In genomic region chr17:50977487-50978159, GRCh38 we compare ENCODE assay signal across 1 cellular context.
A peak's percentile ranks its signal among the peaks of the same experiment; 100 is the strongest.
TF ChIP-seq lines count a peak whose summit lies in the region.

No MANE protein-coding gene starts in this region.

TF ChIP-seq in HepG2, 621 proteins besides CTCF, POLR2A, EP300 and RAD21 (continued from another document and continues in another):
- TF ChIP-seq ATF2 (CRISPR knock-in tag; IDR thresholded peaks at IDR 0.05) (peak; percentile 51; the same call in 1 of the 2 replicates), ATRX (CRISPR knock-in tag; IDR thresholded peaks at IDR 0.05; ENCODE audit: borderline replicate concordance) (no peak), ZNF761 (CRISPR knock-in tag; conservative IDR thresholded peaks at IDR 0.05) (0 out of 2 replicates have a peak, but pooled peaks have one; percentile 49), RARA (CRISPR knock-in tag; IDR thresholded peaks at IDR 0.05) (peak; percentile 48), RCOR2 (CRISPR knock-in tag; IDR thresholded peaks at IDR 0.05) (peak; percentile 95), HINFP (CRISPR knock-in tag; IDR thresholded peaks at IDR 0.05; ENCODE audit: low read depth) (peak; percentile 81; the same call in 1 of the 2 replicates), ZFP37 (CRISPR knock-in tag; IDR thresholded peaks at IDR 0.05; ENCODE audit: borderline replicate concordance) (peak; percentile 56; the same call in 1 of the 2 replicates), ZNF841 (CRISPR knock-in tag; IDR thresholded peaks at IDR 0.05; ENCODE audit: borderline replicate concordance) (no peak), GLI4 (CRISPR knock-in tag; IDR thresholded peaks at IDR 0.05; ENCODE audit: borderline replicate concordance) (0 out of 2 replicates have a peak, but pooled peaks have one; percentile 62), CENPT (CRISPR knock-in tag; IDR thresholded peaks at IDR 0.05; ENCODE audit: low read depth) (no peak), MLLT10 (CRISPR knock-in tag; IDR thresholded peaks at IDR 0.05) (no peak), KDM2A (CRISPR knock-in tag; IDR thresholded peaks at IDR 0.05; ENCODE audit: borderline replicate concordance, low read depth) (peak; percentile 44; the same call in 1 of the 2 replicates), ZNF883 (CRISPR knock-in tag; IDR thresholded peaks at IDR 0.05; ENCODE audit: not compliant biosample characterization) (peak; percentile 42), ZBTB38 (CRISPR knock-in tag; IDR thresholded peaks at IDR 0.05) (peak; percentile 82), NBN (conservative IDR thresholded peaks at IDR 0.05) (no peak), PLSCR1 (CRISPR knock-in tag; IDR thresholded peaks at IDR 0.05; ENCODE audit: borderline replicate concordance) (no peak), NCOA2 (CRISPR knock-in tag; IDR thresholded peaks at IDR 0.05) (peak; percentile 83), CEBPG (CRISPR knock-in tag; IDR thresholded peaks at IDR 0.05) (peak; percentile 46), ZSCAN9 (CRISPR knock-in tag; IDR thresholded peaks at IDR 0.05; ENCODE audit: borderline replicate concordance) (peak; percentile 50; the same call in 1 of the 2 replicates), ZNF235 (CRISPR knock-in tag; IDR thresholded peaks at IDR 0.05; ENCODE audit: borderline replicate concordance) (no peak), KAT8 (CRISPR knock-in tag; IDR thresholded peaks at IDR 0.05) (no peak), ZNF274 (CRISPR knock-in tag; IDR thresholded peaks at IDR 0.05) (no peak), ZNF704 (CRISPR knock-in tag; IDR thresholded peaks at IDR 0.05; ENCODE audit: borderline replicate concordance) (no peak), NPAS2 (CRISPR knock-in tag; IDR thresholded peaks at IDR 0.05; ENCODE audit: borderline replicate concordance) (no peak), ZBED4 (CRISPR knock-in tag; IDR thresholded peaks at IDR 0.05; ENCODE audit: borderline replicate concordance) (peak; percentile 7; the same call in 1 of the 2 replicates), IKZF4 (CRISPR knock-in tag; IDR thresholded peaks at IDR 0.05; ENCODE audit: borderline replicate concordance, low read depth, not compliant biosample characterization) (no peak), ZNF230 (CRISPR knock-in tag; IDR thresholded peaks at IDR 0.05) (peak; percentile 61; the same call in 1 of the 2 replicates), GFI1 (CRISPR knock-in tag; IDR thresholded peaks at IDR 0.05; ENCODE audit: borderline replicate concordance) (peak; percentile 63; the same call in 1 of the 2 replicates), ZNF746 (CRISPR knock-in tag; IDR thresholded peaks at IDR 0.05) (no peak), ZNF660 (CRISPR knock-in tag; IDR thresholded peaks at IDR 0.05; ENCODE audit: borderline replicate concordance, low read depth) (no peak), HDAC1 (CRISPR knock-in tag; IDR thresholded peaks at IDR 0.05) (0 out of 2 replicates have a peak, but pooled peaks have one; percentile 47)
- TF ChIP-seq, protein P1, sequence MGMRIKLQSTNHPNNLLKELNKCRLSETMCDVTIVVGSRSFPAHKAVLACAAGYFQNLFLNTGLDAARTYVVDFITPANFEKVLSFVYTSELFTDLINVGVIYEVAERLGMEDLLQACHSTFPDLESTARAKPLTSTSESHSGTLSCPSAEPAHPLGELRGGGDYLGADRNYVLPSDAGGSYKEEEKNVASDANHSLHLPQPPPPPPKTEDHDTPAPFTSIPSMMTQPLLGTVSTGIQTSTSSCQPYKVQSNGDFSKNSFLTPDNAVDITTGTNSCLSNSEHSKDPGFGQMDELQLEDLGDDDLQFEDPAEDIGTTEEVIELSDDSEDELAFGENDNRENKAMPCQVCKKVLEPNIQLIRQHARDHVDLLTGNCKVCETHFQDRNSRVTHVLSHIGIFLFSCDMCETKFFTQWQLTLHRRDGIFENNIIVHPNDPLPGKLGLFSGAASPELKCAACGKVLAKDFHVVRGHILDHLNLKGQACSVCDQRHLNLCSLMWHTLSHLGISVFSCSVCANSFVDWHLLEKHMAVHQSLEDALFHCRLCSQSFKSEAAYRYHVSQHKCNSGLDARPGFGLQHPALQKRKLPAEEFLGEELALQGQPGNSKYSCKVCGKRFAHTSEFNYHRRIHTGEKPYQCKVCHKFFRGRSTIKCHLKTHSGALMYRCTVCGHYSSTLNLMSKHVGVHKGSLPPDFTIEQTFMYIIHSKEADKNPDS (CRISPR knock-in tag; IDR thresholded peaks at IDR 0.05), result no peak
- TF ChIP-seq, protein P2, sequence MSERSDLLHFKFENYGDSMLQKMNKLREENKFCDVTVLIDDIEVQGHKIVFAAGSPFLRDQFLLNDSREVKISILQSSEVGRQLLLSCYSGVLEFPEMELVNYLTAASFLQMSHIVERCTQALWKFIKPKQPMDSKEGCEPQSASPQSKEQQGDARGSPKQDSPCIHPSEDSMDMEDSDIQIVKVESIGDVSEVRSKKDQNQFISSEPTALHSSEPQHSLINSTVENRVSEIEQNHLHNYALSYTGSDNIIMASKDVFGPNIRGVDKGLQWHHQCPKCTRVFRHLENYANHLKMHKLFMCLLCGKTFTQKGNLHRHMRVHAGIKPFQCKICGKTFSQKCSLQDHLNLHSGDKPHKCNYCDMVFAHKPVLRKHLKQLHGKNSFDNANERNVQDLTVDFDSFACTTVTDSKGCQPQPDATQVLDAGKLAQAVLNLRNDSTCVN (CRISPR knock-in tag; IDR thresholded peaks at IDR 0.05; ENCODE audit: borderline replicate concordance), result peak; percentile 30; the same call in 1 of the 2 replicates
- TF ChIP-seq, protein P3, sequence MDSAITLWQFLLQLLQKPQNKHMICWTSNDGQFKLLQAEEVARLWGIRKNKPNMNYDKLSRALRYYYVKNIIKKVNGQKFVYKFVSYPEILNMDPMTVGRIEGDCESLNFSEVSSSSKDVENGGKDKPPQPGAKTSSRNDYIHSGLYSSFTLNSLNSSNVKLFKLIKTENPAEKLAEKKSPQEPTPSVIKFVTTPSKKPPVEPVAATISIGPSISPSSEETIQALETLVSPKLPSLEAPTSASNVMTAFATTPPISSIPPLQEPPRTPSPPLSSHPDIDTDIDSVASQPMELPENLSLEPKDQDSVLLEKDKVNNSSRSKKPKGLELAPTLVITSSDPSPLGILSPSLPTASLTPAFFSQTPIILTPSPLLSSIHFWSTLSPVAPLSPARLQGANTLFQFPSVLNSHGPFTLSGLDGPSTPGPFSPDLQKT (CRISPR knock-in tag; IDR thresholded peaks at IDR 0.05; ENCODE audit: borderline replicate concordance), result no peak
- TF ChIP-seq, protein P4, sequence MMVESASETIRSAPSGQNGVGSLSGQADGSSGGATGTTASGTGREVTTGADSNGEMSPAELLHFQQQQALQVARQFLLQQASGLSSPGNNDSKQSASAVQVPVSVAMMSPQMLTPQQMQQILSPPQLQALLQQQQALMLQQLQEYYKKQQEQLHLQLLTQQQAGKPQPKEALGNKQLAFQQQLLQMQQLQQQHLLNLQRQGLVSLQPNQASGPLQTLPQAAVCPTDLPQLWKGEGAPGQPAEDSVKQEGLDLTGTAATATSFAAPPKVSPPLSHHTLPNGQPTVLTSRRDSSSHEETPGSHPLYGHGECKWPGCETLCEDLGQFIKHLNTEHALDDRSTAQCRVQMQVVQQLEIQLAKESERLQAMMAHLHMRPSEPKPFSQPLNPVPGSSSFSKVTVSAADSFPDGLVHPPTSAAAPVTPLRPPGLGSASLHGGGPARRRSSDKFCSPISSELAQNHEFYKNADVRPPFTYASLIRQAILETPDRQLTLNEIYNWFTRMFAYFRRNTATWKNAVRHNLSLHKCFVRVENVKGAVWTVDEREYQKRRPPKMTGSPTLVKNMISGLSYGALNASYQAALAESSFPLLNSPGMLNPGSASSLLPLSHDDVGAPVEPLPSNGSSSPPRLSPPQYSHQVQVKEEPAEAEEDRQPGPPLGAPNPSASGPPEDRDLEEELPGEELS (CRISPR knock-in tag; IDR thresholded peaks at IDR 0.05), result peak; percentile 89
- TF ChIP-seq, protein P5, sequence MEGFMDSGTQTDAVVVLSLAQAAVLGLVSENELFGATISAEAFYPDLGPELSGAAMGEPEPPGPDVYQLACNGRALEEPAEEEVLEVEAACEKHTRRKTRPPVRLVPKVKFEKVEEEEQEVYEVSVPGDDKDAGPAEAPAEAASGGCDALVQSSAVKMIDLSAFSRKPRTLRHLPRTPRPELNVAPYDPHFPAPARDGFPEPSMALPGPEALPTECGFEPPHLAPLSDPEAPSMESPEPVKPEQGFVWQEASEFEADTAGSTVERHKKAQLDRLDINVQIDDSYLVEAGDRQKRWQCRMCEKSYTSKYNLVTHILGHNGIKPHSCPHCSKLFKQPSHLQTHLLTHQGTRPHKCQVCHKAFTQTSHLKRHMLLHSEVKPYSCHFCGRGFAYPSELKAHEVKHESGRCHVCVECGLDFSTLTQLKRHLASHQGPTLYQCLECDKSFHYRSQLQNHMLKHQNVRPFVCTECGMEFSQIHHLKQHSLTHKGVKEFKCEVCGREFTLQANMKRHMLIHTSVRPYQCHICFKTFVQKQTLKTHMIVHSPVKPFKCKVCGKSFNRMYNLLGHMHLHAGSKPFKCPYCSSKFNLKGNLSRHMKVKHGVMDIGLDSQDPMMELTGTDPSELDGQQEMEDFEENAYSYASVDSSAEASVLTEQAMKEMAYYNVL (CRISPR knock-in tag; IDR thresholded peaks at IDR 0.05; ENCODE audit: borderline replicate concordance), result peak; percentile 60; the same call in 1 of the 2 replicates
- TF ChIP-seq, protein P6, sequence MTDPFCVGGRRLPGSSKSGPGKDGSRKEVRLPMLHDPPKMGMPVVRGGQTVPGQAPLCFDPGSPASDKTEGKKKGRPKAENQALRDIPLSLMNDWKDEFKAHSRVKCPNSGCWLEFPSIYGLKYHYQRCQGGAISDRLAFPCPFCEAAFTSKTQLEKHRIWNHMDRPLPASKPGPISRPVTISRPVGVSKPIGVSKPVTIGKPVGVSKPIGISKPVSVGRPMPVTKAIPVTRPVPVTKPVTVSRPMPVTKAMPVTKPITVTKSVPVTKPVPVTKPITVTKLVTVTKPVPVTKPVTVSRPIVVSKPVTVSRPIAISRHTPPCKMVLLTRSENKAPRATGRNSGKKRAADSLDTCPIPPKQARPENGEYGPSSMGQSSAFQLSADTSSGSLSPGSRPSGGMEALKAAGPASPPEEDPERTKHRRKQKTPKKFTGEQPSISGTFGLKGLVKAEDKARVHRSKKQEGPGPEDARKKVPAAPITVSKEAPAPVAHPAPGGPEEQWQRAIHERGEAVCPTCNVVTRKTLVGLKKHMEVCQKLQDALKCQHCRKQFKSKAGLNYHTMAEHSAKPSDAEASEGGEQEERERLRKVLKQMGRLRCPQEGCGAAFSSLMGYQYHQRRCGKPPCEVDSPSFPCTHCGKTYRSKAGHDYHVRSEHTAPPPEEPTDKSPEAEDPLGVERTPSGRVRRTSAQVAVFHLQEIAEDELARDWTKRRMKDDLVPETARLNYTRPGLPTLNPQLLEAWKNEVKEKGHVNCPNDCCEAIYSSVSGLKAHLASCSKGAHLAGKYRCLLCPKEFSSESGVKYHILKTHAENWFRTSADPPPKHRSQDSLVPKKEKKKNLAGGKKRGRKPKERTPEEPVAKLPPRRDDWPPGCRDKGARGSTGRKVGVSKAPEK (CRISPR knock-in tag; IDR thresholded peaks at IDR 0.05; ENCODE audit: borderline replicate concordance), result no peak
